Comparison of ENCODE assay signal across 4 cellular contexts in the genomic region with DNA sequence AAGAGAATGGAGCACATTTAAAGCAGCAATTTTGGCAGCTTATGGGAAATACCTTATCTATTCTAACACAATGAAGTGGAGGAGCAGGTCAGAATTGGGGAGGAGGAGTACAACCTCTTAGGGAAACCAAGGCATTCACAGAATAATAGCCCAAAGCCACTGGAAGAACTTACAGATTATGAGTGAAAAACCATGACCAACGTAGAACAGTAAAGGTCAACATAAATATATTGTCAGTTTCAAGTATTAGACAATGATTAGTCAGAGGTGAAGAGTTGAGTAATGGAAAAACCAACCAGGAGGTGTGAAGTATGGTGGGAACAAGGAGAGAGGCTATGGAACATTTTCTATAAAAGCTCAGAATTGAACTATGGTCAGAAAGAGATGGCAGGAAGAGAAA.
"Had no signal": no experiment of that assay in that cellular context is flagged by ENCODE, and none has a peak within 500 bp of the region (broad histone marks: within the 10 kb centered on the region; RNA-seq: fewer than 3 reads in every experiment).

No MANE protein-coding gene starts in this region.

- ATAC-seq: GM23338 had no signal

- H3K9me3 Mint-ChIP-seq: GM23338, H9 had no signal

- H3K27ac Mint-ChIP-seq: GM23338, H9 had no signal

- H2AFZ ChIP-seq: GM23338 had no signal

- DNase-seq: H9, HCEC 1CT, IMR-90 had no signal

- H3K4me3 Mint-ChIP-seq: GM23338, H9 had no signal

- H3K4me3 ChIP-seq: GM23338 had no signal

- H3K4me2 ChIP-seq: GM23338 had no signal
